ENCODE assay signal across 13 cellular contexts in the genomic region with DNA sequence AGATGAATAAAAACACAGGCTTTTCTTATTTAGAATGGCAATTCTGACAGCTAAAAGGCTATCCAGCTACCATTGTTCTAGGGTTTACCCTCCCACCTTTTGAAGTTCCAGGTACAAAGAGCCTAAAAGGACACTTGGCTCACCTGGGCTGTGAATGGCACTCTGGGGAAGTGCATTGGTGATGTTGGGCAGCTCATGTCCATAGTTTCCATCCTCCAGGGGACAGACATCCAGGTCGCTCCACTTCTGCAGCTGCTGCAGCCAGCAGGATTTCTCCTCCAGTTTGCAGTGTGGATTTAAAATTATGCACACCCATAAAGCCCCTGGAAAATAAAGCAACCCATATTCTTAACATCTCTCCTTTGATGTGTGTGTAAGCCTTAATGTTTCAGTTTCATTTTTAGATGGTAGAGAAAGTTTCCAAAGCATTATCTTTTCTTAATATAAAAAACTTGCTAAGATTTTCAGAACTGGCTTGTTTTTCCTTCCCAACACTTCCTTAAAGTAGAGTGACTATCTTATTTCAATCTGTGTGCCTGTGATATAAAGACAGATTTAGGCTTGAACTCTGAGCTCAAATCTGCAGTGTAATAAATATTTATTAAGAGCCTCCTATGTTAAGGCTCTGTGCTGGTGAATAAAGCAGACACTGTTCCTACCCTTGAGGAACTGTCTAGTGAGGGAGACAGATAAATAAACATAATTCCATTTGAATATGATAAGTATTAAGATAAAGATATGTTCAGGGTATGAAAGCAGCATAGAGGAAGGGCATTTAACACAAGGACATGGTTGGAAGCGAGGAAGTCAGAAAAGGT. TPM values are rescaled to one million over a fixed set of nuclear protein-coding genes. Genes with fewer than 3 reads are reported as not detected.
DNase-seq lines count a peak whose midpoint lies in the region; ATAC-seq and TF ChIP-seq lines count a peak whose summit lies in the region.
"Had no signal": no experiment of that assay in that cellular context is flagged by ENCODE, and none has a peak within 500 bp of the region (broad histone marks: within the 10 kb centered on the region; RNA-seq: fewer than 3 reads in every experiment).

No MANE protein-coding gene starts in this region.

- no peaks in the 10 kb centered on the region for H4K20me1 ChIP-seq in BLaER1 treated with 17β-estradiol and CSF1 and Interleukin-3, amounts not matched to agents 10 nM and 100 nM
- no peaks in the 10 kb centered on the region for H4K20me1 ChIP-seq in hepatocyte (ENCODE audit: insufficient read depth, poor library complexity, severe bottlenecking)

- DNase-seq in GM10248 (ENCODE audit: extremely low spot score) = peak; percentile 32
- DNase-seq in hepatocyte (ENCODE audit: low spot score) = no peak
- DNase-seq in stimulated activated CD4-positive, alpha-beta T cell treated with anti-CD3 and anti-CD28 coated beads, Interleukin-4, amount 100 ng/mL, for 1 hour = no peak
- no peak for DNase-seq in inferior parietal cortex (ENCODE audit: extremely low spot score)
- no peak for DNase-seq in 8988T
- DNase-seq: glutamatergic neuron, Peyer's patch, testis had no signal

- H3K27ac Mint-ChIP-seq in T-helper 1 cell treated with Interleukin-12 subunit alpha and Interleukin-12 subunit beta and Interleukin-4 antibody, amounts not matched to agents 30 μg/mL and 1 μg/mL, for 36 hours = peak overlapping the region; percentile 5
- H3K27ac Mint-ChIP-seq: neural progenitor cell had no signal

- peaks cover 10% of the 10 kb centered on the region for H3K4me1 Mint-ChIP-seq in T-helper 1 cell treated with Interleukin-12 subunit alpha and Interleukin-12 subunit beta and Interleukin-4 antibody, amounts not matched to agents 30 μg/mL and 1 μg/mL, for 36 hours (ENCODE audit: low read depth)
- H3K4me1 Mint-ChIP-seq: neural progenitor cell had no signal

- TF ChIP-seq CTCF in GM10248 (IDR thresholded peaks at IDR 0.05; ENCODE audit: control extremely low read depth, extremely low read depth, low read depth, missing control alignments) (no peak), hepatocyte (IDR thresholded peaks at IDR 0.05; ENCODE audit: poor library complexity) (no peak)

- H3K79me2 ChIP-seq in hepatocyte = no peaks in the 10 kb centered on the region

- CTCF ChIA-PET in GM10248 (lab: Yijun Ruan, JAX) = interaction anchor here (0.7 to 1.6 kb wide), 7 partner anchors 9 to 252 kb away, joined by 3 to 5 read pairs (median 3); no protein-coding TSS in a partner anchor

- POLR2A ChIA-PET in GM10248 (lab: Yijun Ruan, JAX) = interaction anchor here (0.6 kb wide), 1 partner anchor 1156 kb away, joined by 4 read pairs; no protein-coding TSS in a partner anchor

- H3K4me3 ChIP-seq in BLaER1 treated with 17β-estradiol and CSF1 and Interleukin-3, amounts not matched to agents 10 nM and 100 nM = no peak overlapping the region
- no peak overlapping the region for H3K4me3 ChIP-seq in hepatocyte
- H3K4me3 ChIP-seq: neural progenitor cell, Peyer's patch, testis had no signal

- no peaks in the 10 kb centered on the region for H3K9me3 Mint-ChIP-seq in T-helper 1 cell treated with Interleukin-12 subunit alpha and Interleukin-12 subunit beta and Interleukin-4 antibody, amounts not matched to agents 30 μg/mL and 1 μg/mL, for 36 hours
- H3K9me3 Mint-ChIP-seq: neural progenitor cell had no signal

- peak overlapping the region in 1 of 11 experiments; percentile 33; a peak in 3 of 22 replicates for H3K9ac ChIP-seq in BLaER1 treated with 17β-estradiol and CSF1 and Interleukin-3, amounts not matched to agents 10 nM and 100 nM
- H3K9ac ChIP-seq: neural progenitor cell had no signal

- peak overlapping the region in 3 of 11 experiments; percentile 24 to 30 (median 27); a peak in 2 of 22 replicates for H3K27ac ChIP-seq in BLaER1 treated with 17β-estradiol and CSF1 and Interleukin-3, amounts not matched to agents 10 nM and 100 nM
- no peak overlapping the region for H3K27ac ChIP-seq in hepatocyte
- H3K27ac ChIP-seq: neural progenitor cell, testis had no signal

- no peaks in the 10 kb centered on the region for H3K9me3 ChIP-seq in BLaER1 treated with 17β-estradiol and CSF1 and Interleukin-3, amounts not matched to agents 10 nM and 100 nM (replicated peaks in 1 of 11)
- H3K9me3 ChIP-seq in hepatocyte (ENCODE audit: low read depth) = no peaks in the 10 kb centered on the region
- H3K9me3 ChIP-seq: Peyer's patch, testis had no signal

- no peaks in the 10 kb centered on the region for H3K27me3 ChIP-seq in BLaER1 treated with 17β-estradiol and CSF1 and Interleukin-3, amounts not matched to agents 10 nM and 100 nM
- no peaks in the 10 kb centered on the region for H3K27me3 ChIP-seq in hepatocyte
- H3K27me3 ChIP-seq: neural progenitor cell, Peyer's patch, testis had no signal

- no peaks in the 10 kb centered on the region for H3K36me3 ChIP-seq in BLaER1 treated with 17β-estradiol and CSF1 and Interleukin-3, amounts not matched to agents 10 nM and 100 nM
- no peaks in the 10 kb centered on the region for H3K36me3 ChIP-seq in hepatocyte (replicated peaks; ENCODE audit: insufficient read depth, low read depth)
- H3K36me3 ChIP-seq: neural progenitor cell had no signal

- H3K4me1 ChIP-seq in BLaER1 treated with 17β-estradiol and CSF1 and Interleukin-3, amounts not matched to agents 10 nM and 100 nM = peaks cover 21 to 38% (median 32%) of the 10 kb centered on the region in 10 experiments
- no peaks in the 10 kb centered on the region for H3K4me1 ChIP-seq in hepatocyte (ENCODE audit: insufficient read depth)
- H3K4me1 ChIP-seq: neural progenitor cell had no signal

- peak overlapping the region; percentile 33 to 68 (median 55); a peak in 21 of 22 replicates for H3K4me2 ChIP-seq in BLaER1 treated with 17β-estradiol and CSF1 and Interleukin-3, amounts not matched to agents 10 nM and 100 nM
- H3K4me2 ChIP-seq in hepatocyte = peak overlapping the region; percentile 40
- H3K4me2 ChIP-seq: neural progenitor cell had no signal

- WGBS in hepatocyte (ENCODE audit: low lambda C conversion rate, missing lambda C conversion rate) = 77% methylated on average over 2 of the region's 2 CpGs

- no peak overlapping the region for H2AFZ ChIP-seq in hepatocyte
- H2AFZ ChIP-seq: neural progenitor cell had no signal

- H3K27me3 Mint-ChIP-seq in T-helper 1 cell treated with Interleukin-12 subunit alpha and Interleukin-12 subunit beta and Interleukin-4 antibody, amounts not matched to agents 30 μg/mL and 1 μg/mL, for 36 hours (ENCODE audit: low read depth) = no peaks in the 10 kb centered on the region

- H3K36me3 Mint-ChIP-seq in T-helper 1 cell treated with Interleukin-12 subunit alpha and Interleukin-12 subunit beta and Interleukin-4 antibody, amounts not matched to agents 30 μg/mL and 1 μg/mL, for 36 hours (ENCODE audit: low read depth) = no peaks in the 10 kb centered on the region

- ATAC-seq in GM18498 (IDR thresholded peaks at IDR 0.05; ENCODE audit: unreplicated experiment) = no peak
- ATAC-seq: left lobe of liver had no signal

- H3K9me2 ChIP-seq in hepatocyte (replicated peaks; ENCODE audit: insufficient read depth) = no peaks in the 10 kb centered on the region

- peak overlapping the region; percentile 24 for H3K4me3 Mint-ChIP-seq in T-helper 1 cell treated with Interleukin-12 subunit alpha and Interleukin-12 subunit beta and Interleukin-4 antibody, amounts not matched to agents 30 μg/mL and 1 μg/mL, for 36 hours
- H3K4me3 Mint-ChIP-seq: neural progenitor cell had no signal

RNA-seq across cellular contexts. Expression of gene UROD, which starts 39.1 kb away (rescaled TPM):
- 77.1 and 91.8 TPM in 2 replicates for total RNA-seq in hepatocyte
- polyA plus RNA-seq in hepatocyte = 152 and 167 TPM in 2 replicates

RNA-seq across cellular contexts. Expression of gene HECTD3, which starts 40.0 kb away (rescaled TPM):
- total RNA-seq in hepatocyte = 27.1 and 27.6 TPM in 2 replicates
- polyA plus RNA-seq in hepatocyte = 39.1 and 39.3 TPM in 2 replicates
